24 cellular contexts compared by ENCODE assay signal in genomic region chr7:116348356-116348755, GRCh38.
"Had no signal": no experiment of that assay in that cellular context is flagged by ENCODE, and none has a peak within 500 bp of the region (broad histone marks: within the 10 kb centered on the region; RNA-seq: fewer than 3 reads in every experiment).

No MANE protein-coding gene starts in this region.

- H3K4me3 ChIP-seq: adrenal gland, Peyer's patch had no signal

- ATAC-seq: activated CD4-positive, alpha-beta T cell treated with anti-CD3 and anti-CD28 coated beads for 36 hours; activated CD8-positive, alpha-beta T cell treated with anti-CD3 and anti-CD28 coated beads, Interleukin-2, amount 10 ng/mL, durations not matched to agents 7 days and 5 days; activated naive CD4-positive, alpha-beta T cell treated with anti-CD3 and anti-CD28 coated beads, Interleukin-2, amount 50 U/mL, for 72 hours had no signal

- H3K4me1 ChIP-seq: adrenal gland, Peyer's patch had no signal

- H3K27me3 ChIP-seq: adrenal gland, Peyer's patch had no signal

- DNase-seq: activated CD4-positive, alpha-beta T cell treated with anti-CD3 and anti-CD28 coated beads for 36 hours; activated CD4-positive, alpha-beta T cell treated with anti-CD3 and anti-CD28 coated beads, Interleukin-2, amount 10 ng/mL, durations not matched to agents 7 days and 5 days; activated CD4-positive, alpha-beta T cell treated with anti-CD3 and anti-CD28 coated beads, Interleukin-2, amount 50 U/mL, for 48 hours; activated CD8-positive, alpha-beta T cell treated with anti-CD3 and anti-CD28 coated beads, Interleukin-2, amount 10 ng/mL, durations not matched to agents 7 days and 5 days; activated gamma-delta T cell treated with Interleukin-2 at 50 U/mL for 16 hours; activated naive CD4-positive, alpha-beta T cell treated with anti-CD3 and anti-CD28 coated beads for 36 hours; activated T-cell treated with anti-CD3 and anti-CD28 coated beads, Interleukin-2, amount 50 U/mL, for 24 hours; adrenal gland; caudate nucleus; Kasumi-1; KG1; MM.1S; MV-4-11; NCI-H1092; NCI-H1436 treated with DMSO at 0.1 percent for 48 hours; NCI-H1694 treated with DMSO at 0.1 percent for 48 hours; NCI-H2029; NCI-H345; NCI-H524 treated with DMSO at 0.1 percent for 48 hours; Peyer's patch; RPMI8226; SHP77 treated with DMSO at 0.1 percent for 48 hours; SW 1271 had no signal

- H3K9me3 ChIP-seq: adrenal gland, Peyer's patch had no signal

- H3K36me3 ChIP-seq: adrenal gland, Peyer's patch had no signal

- H3K27ac ChIP-seq: adrenal gland, Peyer's patch had no signal
